11 cellular contexts compared by ENCODE assay signal in the genomic region with DNA sequence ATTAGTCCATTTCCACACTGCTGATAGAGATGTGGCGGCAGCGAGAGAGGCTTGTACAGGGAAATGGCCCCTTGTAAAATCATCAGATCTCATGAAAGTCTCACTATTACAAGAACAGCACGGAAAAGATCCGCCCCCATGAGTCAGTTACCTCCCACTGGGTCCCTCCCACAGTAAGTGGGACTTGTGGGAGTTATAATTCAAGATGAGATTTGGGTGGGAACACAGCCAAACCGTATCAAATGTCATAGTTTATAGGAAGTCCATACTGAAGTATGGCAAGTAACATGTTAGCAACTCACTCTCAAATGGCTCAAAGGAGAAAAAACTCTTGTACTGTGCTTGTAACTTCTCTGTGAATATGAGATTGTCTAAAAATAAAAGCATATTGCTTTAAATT. TPM values are rescaled to one million over a fixed set of nuclear protein-coding genes. Genes with fewer than 3 reads are reported as not detected.
DNase-seq lines count a peak whose midpoint lies in the region; ATAC-seq and TF ChIP-seq lines count a peak whose summit lies in the region.
"Had no signal": no experiment of that assay in that cellular context is flagged by ENCODE, and none has a peak within 500 bp of the region (broad histone marks: within the 10 kb centered on the region; RNA-seq: fewer than 3 reads in every experiment).

No MANE protein-coding gene starts in this region.

- in situ Hi-C loops in SK-MEL-5 (cut with HindIII; ENCODE audit: low pct_unique_long_range_greater_than_20kb, low sequenced_read_pairs), result no loop called here

- no peaks in the 10 kb centered on the region for H3K79me1 ChIP-seq in mesendoderm (ENCODE audit: low read length)

- H3K9ac ChIP-seq in mesendoderm (ENCODE audit: low read length), result no peak overlapping the region

- POLR2A ChIA-PET in AG04449 (lab: Yijun Ruan, JAX), result no interaction called here
- POLR2A ChIA-PET in HEK293T (lab: Yijun Ruan, JAX), result no interaction called here

- H2BK120ac ChIP-seq in mesendoderm (ENCODE audit: low read depth, low read length), result no peak overlapping the region

- CTCF ChIA-PET in AG04449 (lab: Yijun Ruan, JAX) (no interaction called here), HEK293T (lab: Yijun Ruan, JAX) (no interaction called here)

- H3K27ac ChIP-seq in mesendoderm (ENCODE audit: low read depth, low read length), result no peak overlapping the region
- H3K27ac ChIP-seq: thoracic aorta had no signal

- no peak overlapping the region for H3K4me2 ChIP-seq in mesendoderm (ENCODE audit: low read length)

- H3K27me3 ChIP-seq in mesendoderm (ENCODE audit: insufficient read depth, low read length, poor library complexity), result no peaks in the 10 kb centered on the region

- H3K79me2 ChIP-seq in mesendoderm (ENCODE audit: control insufficient read depth, insufficient read depth, low read length), result no peaks in the 10 kb centered on the region

- H2AK5ac ChIP-seq in mesendoderm (ENCODE audit: low read length), result no peak overlapping the region

- no peak overlapping the region for H3K18ac ChIP-seq in mesendoderm (ENCODE audit: low read length)

- H3K4me3 ChIP-seq in AG04449 (ENCODE audit: low read depth, low read length) (no peak overlapping the region), fibroblast of villous mesenchyme (ENCODE audit: low read depth, low read length) (no peak overlapping the region), mesendoderm (ENCODE audit: low read length) (no peak overlapping the region)
- H3K4me3 ChIP-seq: thoracic aorta had no signal

- DNase-seq in AG04449 (ENCODE audit: low read depth, low spot score) (peak; percentile 51), HEK293T (ENCODE audit: extremely low spot score) (peak; percentile 34), SK-MEL-5 (ENCODE audit: low read depth, low spot score) (peak; percentile 94), fibroblast of villous mesenchyme (ENCODE audit: low read depth) (peak; percentile 66), mesendoderm (no peak), mucosa of gallbladder (ENCODE audit: low spot score) (no peak)
- DNase-seq: activated naive CD4-positive, alpha-beta T cell treated with Interleukin-2 at 50 U/mL for 16 hours; NCI-H1930 had no signal

- WGBS in mesendoderm (ENCODE audit: extremely low coverage, insufficient coverage, low lambda C conversion rate), result no CpG with 5 or more reads among the region's 5 CpGs

- H3K36me3 ChIP-seq in mesendoderm (ENCODE audit: control insufficient read depth, insufficient read depth, low read length), result peaks cover 8% of the 10 kb centered on the region

- no peaks in the 10 kb centered on the region for H3K4me1 ChIP-seq in mesendoderm (ENCODE audit: control insufficient read depth, low read depth, low read length)

- H3K56ac ChIP-seq in mesendoderm (ENCODE audit: low read length), result no peak overlapping the region

- no peak for TF ChIP-seq CTCF in AG04449 (IDR thresholded peaks at IDR 0.05; ENCODE audit: insufficient read depth, low read length, missing control alignments)
- TF ChIP-seq CTCF in fibroblast of villous mesenchyme (IDR thresholded peaks at IDR 0.05; ENCODE audit: insufficient read depth, low read depth, low read length), result no peak

- no peak overlapping the region for H3K23ac ChIP-seq in mesendoderm (ENCODE audit: low read length)

- H4K8ac ChIP-seq in mesendoderm (ENCODE audit: low read depth, low read length), result no peak overlapping the region

- no peak overlapping the region for H3K4ac ChIP-seq in mesendoderm (ENCODE audit: low read depth, low read length)

- no peak overlapping the region for H4K5ac ChIP-seq in mesendoderm (ENCODE audit: low read length)

- ATAC-seq in GM21786 (IDR thresholded peaks at IDR 0.05; ENCODE audit: unreplicated experiment), result no peak
- ATAC-seq in GM18868 (IDR thresholded peaks at IDR 0.05; ENCODE audit: unreplicated experiment), result no peak

- H2BK15ac ChIP-seq in mesendoderm (replicated peaks; ENCODE audit: low read depth), result no peak overlapping the region

- no peak overlapping the region for H2BK5ac ChIP-seq in mesendoderm (ENCODE audit: low read length)

TF ChIP-seq in HEK293T, 16 proteins besides CTCF, POLR2A, EP300 and RAD21:
- TF ChIP-seq, protein P1, sequence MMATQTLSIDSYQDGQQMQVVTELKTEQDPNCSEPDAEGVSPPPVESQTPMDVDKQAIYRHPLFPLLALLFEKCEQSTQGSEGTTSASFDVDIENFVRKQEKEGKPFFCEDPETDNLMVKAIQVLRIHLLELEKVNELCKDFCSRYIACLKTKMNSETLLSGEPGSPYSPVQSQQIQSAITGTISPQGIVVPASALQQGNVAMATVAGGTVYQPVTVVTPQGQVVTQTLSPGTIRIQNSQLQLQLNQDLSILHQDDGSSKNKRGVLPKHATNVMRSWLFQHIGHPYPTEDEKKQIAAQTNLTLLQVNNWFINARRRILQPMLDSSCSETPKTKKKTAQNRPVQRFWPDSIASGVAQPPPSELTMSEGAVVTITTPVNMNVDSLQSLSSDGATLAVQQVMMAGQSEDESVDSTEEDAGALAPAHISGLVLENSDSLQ (IDR thresholded peaks at IDR 0.05), result peak; percentile 65
- TF ChIP-seq CTBP1 (IDR thresholded peaks at IDR 0.05; ENCODE audit: borderline replicate concordance) (0 out of 2 replicates have a peak, but pooled peaks have one; percentile 13), ARNT (IDR thresholded peaks at IDR 0.05) (0 out of 2 replicates have a peak, but pooled peaks have one; percentile 28), ZNF384 (IDR thresholded peaks at IDR 0.05) (no peak), ELF4 (IDR thresholded peaks at IDR 0.05) (no peak), TARDBP (IDR thresholded peaks at IDR 0.05) (no peak)

RNA-seq across cellular contexts. Expression of a gene that starts 56.1 kb away (rescaled TPM):
- 335 and 344 TPM in 2 replicates for total RNA-seq in SK-MEL-5 (2014; rRNA removed; shearing (Covaris generic))
- polyA plus RNA-seq in SK-MEL-5 (2015; cell fraction: cytosol; rRNA removed), result 246 and 315 TPM in 2 replicates
- 499 and 550 TPM in 2 replicates for polyA plus RNA-seq in SK-MEL-5 (2015; cell fraction: nucleus; rRNA removed)
- total RNA-seq in fibroblast of villous mesenchyme (34.1 and 37.6 TPM in 2 replicates), mucosa of gallbladder (68.8 TPM)
- 13.8 TPM for polyA plus RNA-seq in mesendoderm (2013, experiment 1 of 2)
- polyA plus RNA-seq in mesendoderm (2013, experiment 2 of 2), result 13.4 TPM

Comparison
In these comparisons a context has a peak if more than half of its experiments do, and no peak if none do; other contexts are left out.
1. DNase-seq: peak in AG04449 (single experiment), HEK293T (single experiment), SK-MEL-5 (single experiment) and fibroblast of villous mesenchyme (single experiment); none in mesendoderm (single experiment) and mucosa of gallbladder (single experiment).